ENCODE assay signal across 17 cellular contexts in the genomic region with DNA sequence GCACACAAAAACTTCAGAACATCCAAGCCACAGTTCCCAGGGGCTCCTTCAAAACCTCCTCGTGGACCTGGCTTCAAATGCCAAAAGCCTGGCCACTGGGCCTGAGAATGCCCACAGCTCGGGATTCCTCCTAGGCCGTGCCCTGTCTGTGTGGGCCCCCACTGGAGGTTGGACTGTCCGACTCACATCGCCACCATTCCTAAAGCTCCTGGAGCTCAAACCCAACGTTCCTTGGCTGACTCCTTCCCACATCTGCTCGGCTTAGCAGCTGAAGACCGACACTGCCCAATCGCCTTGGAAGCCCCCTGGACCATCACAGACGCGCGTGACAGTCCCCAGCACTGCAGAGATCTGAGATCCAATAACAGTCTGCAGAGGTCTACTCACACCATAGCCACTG. TPM values are rescaled to one million over a fixed set of nuclear protein-coding genes. Genes with fewer than 3 reads are reported as not detected.
DNase-seq lines count a peak whose midpoint lies in the region; ATAC-seq and TF ChIP-seq lines count a peak whose summit lies in the region.
"Had no signal": no experiment of that assay in that cellular context is flagged by ENCODE, and none has a peak within 500 bp of the region (broad histone marks: within the 10 kb centered on the region; RNA-seq: fewer than 3 reads in every experiment).

No MANE protein-coding gene starts in this region.

- peaks cover 5% of the 10 kb centered on the region for H3K36me3 ChIP-seq in CD4-positive, CD25-positive, alpha-beta regulatory T cell (ENCODE audit: control insufficient read depth, insufficient read depth, low read length)
- H3K36me3 ChIP-seq: HAP-1 had no signal

- ATAC-seq in CD4-positive, CD25-positive, alpha-beta regulatory T cell (ENCODE audit: low read depth in 2 of 2) = no peak
- ATAC-seq in activated B cell treated with CpG ODN at 0.5 μM for 24 hours (ENCODE audit: low read depth) (no peak), sciatic nerve (no peak), GM18498 (IDR thresholded peaks at IDR 0.05; ENCODE audit: unreplicated experiment) (no peak)
- ATAC-seq: A549 had no signal

- no peaks in the 10 kb centered on the region for H3K27me3 ChIP-seq in CD4-positive, CD25-positive, alpha-beta regulatory T cell (ENCODE audit: control insufficient read depth, insufficient read depth, low read length)

- H3K9me3 ChIP-seq in CD4-positive, CD25-positive, alpha-beta regulatory T cell (ENCODE audit: control insufficient read depth in 2 of 2, low read length in 2 of 2) = no peaks in the 10 kb centered on the region
- H3K9me3 ChIP-seq: A549, HAP-1 had no signal

- CTCF ChIA-PET in activated B cell treated with CpG ODN at 0.5 μM for 24 hours (lab: Charles Lee) = interaction anchor here (10.1 kb wide), 1 partner anchor 28 kb away, joined by 162 read pairs; a partner anchor contains a TSS

- no peak for DNase-seq in CD4-positive, CD25-positive, alpha-beta regulatory T cell
- DNase-seq in activated B cell treated with CpG ODN at 0.5 μM for 24 hours = no peak
- peak; percentile 52 for DNase-seq in sciatic nerve (ENCODE audit: low spot score)
- no peak for DNase-seq in NCI-H146 (lab: John Stamatoyannopoulos, UW)
- DNase-seq in NCI-H2029 (lab: John Stamatoyannopoulos, UW) = no peak
- DNase-seq: CD4-positive, alpha-beta memory T cell; COR-L47; DND-41; GDM1; KG1 had no signal

- peaks cover 4% of the 10 kb centered on the region for H3K36me3 Mint-ChIP-seq in CD4-positive, CD25-positive, alpha-beta regulatory T cell
- peaks cover 26% of the 10 kb centered on the region for H3K36me3 Mint-ChIP-seq in activated B cell treated with CpG ODN at 0.5 μM for 24 hours (ENCODE audit: low read depth)

- no peak for TF ChIP-seq CTCF in activated B cell treated with CpG ODN at 0.5 μM for 24 hours (IDR thresholded peaks at IDR 0.05)

- no peak overlapping the region for H3K4me3 ChIP-seq in CD4-positive, CD25-positive, alpha-beta regulatory T cell (ENCODE audit: low read depth, low read length)
- H3K4me3 ChIP-seq: A549, HAP-1 had no signal

- H3K4me1 Mint-ChIP-seq in CD4-positive, CD25-positive, alpha-beta regulatory T cell = peaks cover 14 to 69% (median 44%) of the 10 kb centered on the region in 4 donors
- H3K4me1 Mint-ChIP-seq in activated B cell treated with CpG ODN at 0.5 μM for 24 hours = peaks cover 89% of the 10 kb centered on the region

- no peak overlapping the region for H3K27ac ChIP-seq in CD4-positive, CD25-positive, alpha-beta regulatory T cell (ENCODE audit: insufficient read depth, low read length, poor library complexity, severe bottlenecking)
- H3K27ac ChIP-seq: A549 had no signal

- POLR2A ChIA-PET in activated B cell treated with CpG ODN at 0.5 μM for 24 hours (lab: Charles Lee) = interaction anchor here (7.2 to 18.0 kb wide), 2 partner anchors 14 to 28 kb away, joined by 112 to 549 read pairs; a partner anchor contains a TSS

- H3K9me3 Mint-ChIP-seq in CD4-positive, CD25-positive, alpha-beta regulatory T cell = peaks cover 0 to 2% (median 0%) of the 10 kb centered on the region in 7 donors
- no peaks in the 10 kb centered on the region for H3K9me3 Mint-ChIP-seq in activated B cell treated with CpG ODN at 0.5 μM for 24 hours
- H3K9me3 Mint-ChIP-seq: CD4-positive, alpha-beta memory T cell; IgD-negative memory B cell had no signal

- H3K27me3 Mint-ChIP-seq in CD4-positive, CD25-positive, alpha-beta regulatory T cell = peaks cover 11% of the 10 kb centered on the region
- H3K27me3 Mint-ChIP-seq in activated B cell treated with CpG ODN at 0.5 μM for 24 hours = no peaks in the 10 kb centered on the region
- H3K27me3 Mint-ChIP-seq: CD4-positive, alpha-beta memory T cell; IgD-negative memory B cell had no signal

- H3K4me1 ChIP-seq in CD4-positive, CD25-positive, alpha-beta regulatory T cell (ENCODE audit: control insufficient read depth, insufficient read depth, low read length, poor library complexity, severe bottlenecking) = peaks cover 37% of the 10 kb centered on the region

- H3K27ac Mint-ChIP-seq in CD4-positive, CD25-positive, alpha-beta regulatory T cell = peak overlapping the region in 2 of 3 donors; percentile 76 to 87
- peak overlapping the region; percentile 69 for H3K27ac Mint-ChIP-seq in activated B cell treated with CpG ODN at 0.5 μM for 24 hours

- peak overlapping the region in 2 of 4 donors; percentile 13 to 41 for H3K4me3 Mint-ChIP-seq in CD4-positive, CD25-positive, alpha-beta regulatory T cell
- no peak overlapping the region for H3K4me3 Mint-ChIP-seq in activated B cell treated with CpG ODN at 0.5 μM for 24 hours
- H3K4me3 Mint-ChIP-seq: IgD-negative memory B cell had no signal

- intact Hi-C loops in activated B cell treated with CpG ODN at 0.5 μM for 24 hours (cut with micrococcal nuclease) = no loop called here
- intact Hi-C loops in sciatic nerve (cut with DNase I) = no loop called here

RNA-seq across cellular contexts. Expression of a gene that starts 7.7 kb away (rescaled TPM):
- total RNA-seq in CD4-positive, CD25-positive, alpha-beta regulatory T cell = 76.9 TPM
- 100 to 1,000 TPM; 239 to 346 (median 308) TPM for polyA plus RNA-seq in CD4-positive, CD25-positive, alpha-beta regulatory T cell
- 27.5 and 28.0 TPM in 2 replicates for total RNA-seq in activated B cell treated with CpG ODN at 0.5 μM for 24 hours
- total RNA-seq in sciatic nerve = 0.67 TPM
- total RNA-seq: HT-29 had no signal
- polyA plus RNA-seq: A549, AG04450, BJ had no signal

RNA-seq across cellular contexts. Expression of a gene that starts 14.8 kb away (rescaled TPM):
- total RNA-seq in CD4-positive, CD25-positive, alpha-beta regulatory T cell = 6,542 TPM
- polyA plus RNA-seq in CD4-positive, CD25-positive, alpha-beta regulatory T cell = not detected
- total RNA-seq in activated B cell treated with CpG ODN at 0.5 μM for 24 hours (8,247 and 9,516 TPM in 2 replicates), sciatic nerve (12,220 TPM)

RNA-seq across cellular contexts. Expression of a gene that starts 15.0 kb away (rescaled TPM):
- 31.2 TPM for total RNA-seq in CD4-positive, CD25-positive, alpha-beta regulatory T cell
- 10 to 100 TPM; 65.8 to 83.2 (median 71.7) TPM for polyA plus RNA-seq in CD4-positive, CD25-positive, alpha-beta regulatory T cell
- total RNA-seq in activated B cell treated with CpG ODN at 0.5 μM for 24 hours (32.5 and 34.5 TPM in 2 replicates), sciatic nerve (28.0 TPM)

RNA-seq across cellular contexts. Expression of a gene that starts 21.9 kb away (rescaled TPM):
- total RNA-seq in CD4-positive, CD25-positive, alpha-beta regulatory T cell = 0.84 TPM
- under 1 TPM; 0.36 to 0.66 (median 0.44) TPM for polyA plus RNA-seq in CD4-positive, CD25-positive, alpha-beta regulatory T cell
- total RNA-seq in activated B cell treated with CpG ODN at 0.5 μM for 24 hours = 0.59 and 0.89 TPM in 2 replicates
- not detected for total RNA-seq in sciatic nerve
- total RNA-seq: CD4-positive, alpha-beta memory T cell had no signal

RNA-seq across cellular contexts. Expression of a gene that starts 24.8 kb away (rescaled TPM):
- total RNA-seq in CD4-positive, CD25-positive, alpha-beta regulatory T cell = 7.9 TPM
- polyA plus RNA-seq in CD4-positive, CD25-positive, alpha-beta regulatory T cell = 1 to 10 TPM; 1.0 to 4.0 (median 1.9) TPM
- total RNA-seq in activated B cell treated with CpG ODN at 0.5 μM for 24 hours (118 and 125 TPM in 2 replicates), sciatic nerve (5.5 TPM)
- total RNA-seq: HT-29 had no signal

Comparison
In these comparisons a context has a peak if more than half of its experiments do, and no peak if none do; other contexts are left out.
1. RNA of a gene that starts 7.7 kb away (total RNA-seq): 76.9 TPM in CD4-positive, CD25-positive, alpha-beta regulatory T cell (single experiment) and 27.5 to 28.0 TPM in activated B cell treated with CpG ODN at 0.5 μM for 24 hours; 0.67 TPM in sciatic nerve (single experiment); every median in the first group is over 10 times any median in the second.